ENCODE assay signal across 17 cellular contexts in the genomic region with DNA sequence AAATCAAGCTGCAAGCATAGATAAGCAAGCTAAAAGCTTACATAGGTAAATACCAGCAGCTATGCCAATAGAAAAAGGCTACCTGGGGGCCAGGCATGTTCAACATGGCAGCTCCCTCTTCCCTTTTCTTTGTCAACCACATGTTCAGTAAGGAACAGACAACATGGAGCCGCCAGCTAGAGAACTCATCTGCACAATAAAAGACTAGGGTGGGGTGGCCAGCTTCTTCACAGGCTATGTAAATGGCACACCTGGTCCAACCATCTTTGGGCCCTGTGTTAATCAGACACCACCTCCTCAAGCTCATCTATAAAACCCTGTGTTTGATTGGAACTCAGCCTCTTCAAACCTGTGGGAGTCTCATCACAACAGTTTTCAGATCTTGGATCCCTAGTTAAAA.
"Had no signal": no experiment of that assay in that cellular context is flagged by ENCODE, and none has a peak within 500 bp of the region (broad histone marks: within the 10 kb centered on the region; RNA-seq: fewer than 3 reads in every experiment).

No MANE protein-coding gene starts in this region.

- H3K4me3 Mint-ChIP-seq: effector memory CD8-positive, alpha-beta T cell; naive thymus-derived CD8-positive, alpha-beta T cell had no signal

- H3K36me3 Mint-ChIP-seq: naive thymus-derived CD8-positive, alpha-beta T cell had no signal

- H3K4me1 Mint-ChIP-seq: naive thymus-derived CD8-positive, alpha-beta T cell had no signal

- H3K27ac Mint-ChIP-seq: effector memory CD8-positive, alpha-beta T cell; naive thymus-derived CD8-positive, alpha-beta T cell had no signal

- H3K9me3 Mint-ChIP-seq: effector memory CD8-positive, alpha-beta T cell; naive thymus-derived CD8-positive, alpha-beta T cell had no signal

- DNase-seq: effector memory CD8-positive, alpha-beta T cell; gastrocnemius medialis; heart right ventricle; hypothalamus; islet precursor cell; mammary epithelial cell; mucosa of descending colon; naive thymus-derived CD8-positive, alpha-beta T cell; posterior cingulate gyrus; sigmoid colon; stimulated activated CD4-positive, alpha-beta T cell treated with anti-CD3 and anti-CD28 coated beads, Interleukin-2, amount 100 ng/mL, for 24 hours; stimulated activated CD4-positive, alpha-beta T cell treated with anti-CD3 and anti-CD28 coated beads, Interleukin-4, amount 100 ng/mL, for 4 hours; stimulated activated naive CD4-positive, alpha-beta T cell; stomach; substantia nigra; transverse colon had no signal

- ATAC-seq: effector memory CD8-positive, alpha-beta T cell; gastrocnemius medialis; heart right ventricle; left lobe of liver; mucosa of descending colon; naive thymus-derived CD8-positive, alpha-beta T cell had no signal
